23 cellular contexts compared by ENCODE assay signal in the genomic region with DNA sequence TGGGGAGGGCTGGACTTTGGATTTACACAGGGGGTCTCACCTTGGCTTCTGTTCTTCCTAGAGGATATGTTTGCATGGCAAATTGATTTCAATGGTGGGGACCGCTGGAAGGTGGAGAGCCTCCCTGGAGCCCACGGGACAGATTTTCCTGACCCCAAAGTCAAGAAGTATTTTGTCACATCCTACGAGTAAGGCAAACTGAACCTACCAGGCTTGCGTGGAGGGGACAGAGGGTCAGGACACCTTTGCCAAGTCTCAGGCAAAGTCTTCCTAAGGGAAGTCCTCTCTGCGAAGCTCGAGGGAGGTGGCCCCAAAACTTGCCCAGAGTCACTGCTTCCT. TPM values are rescaled to one million over a fixed set of nuclear protein-coding genes. Genes with fewer than 3 reads are reported as not detected.
DNase-seq lines count a peak whose midpoint lies in the region; ATAC-seq and TF ChIP-seq lines count a peak whose summit lies in the region.
"Had no signal": no experiment of that assay in that cellular context is flagged by ENCODE, and none has a peak within 500 bp of the region (broad histone marks: within the 10 kb centered on the region; RNA-seq: fewer than 3 reads in every experiment).

No MANE protein-coding gene starts in this region.

- no peak overlapping the region for H3K4me2 ChIP-seq in OCI-LY3 (ENCODE audit: low read length)

- peaks cover 56% of the 10 kb centered on the region for H3K36me3 Mint-ChIP-seq in endodermal cell (ENCODE audit: low read depth)
- peaks cover 12% of the 10 kb centered on the region for H3K36me3 Mint-ChIP-seq in memory B cell
- H3K36me3 Mint-ChIP-seq in activated T-cell treated with anti-CD3 and anti-CD28 coated beads, Interleukin-2, amount 50 U/mL, for 24 hours (ENCODE audit: low read depth) = peaks cover 61% of the 10 kb centered on the region

- H3K9me3 ChIP-seq in OCI-LY3 (ENCODE audit: insufficient read depth, low read length) (no peaks in the 10 kb centered on the region), endodermal cell (ENCODE audit: control insufficient read depth, low read length) (no peaks in the 10 kb centered on the region)
- H3K9me3 ChIP-seq: BE2C, Peyer's patch, SJCRH30 had no signal

- H3K4me1 Mint-ChIP-seq in endodermal cell (no peaks in the 10 kb centered on the region), memory B cell (peaks cover 4% of the 10 kb centered on the region)
- no peaks in the 10 kb centered on the region for H3K4me1 Mint-ChIP-seq in activated T-cell treated with anti-CD3 and anti-CD28 coated beads, Interleukin-2, amount 50 U/mL, for 24 hours (ENCODE audit: low read depth)

- no peaks in the 10 kb centered on the region for H4K20me1 ChIP-seq in OCI-LY3 (ENCODE audit: insufficient read depth, low read length)

- 93 to 97% methylated on average over 6 of the region's 6 CpGs for WGBS in endodermal cell (ENCODE audit: insufficient coverage in 1 of 2, insufficient read length in 1 of 2), 2 experiments

- H3K27ac Mint-ChIP-seq in endodermal cell (no peak overlapping the region), memory B cell (peak overlapping the region; percentile 54)
- no peak overlapping the region for H3K27ac Mint-ChIP-seq in activated T-cell treated with anti-CD3 and anti-CD28 coated beads, Interleukin-2, amount 50 U/mL, for 24 hours

- H3K36me3 ChIP-seq in OCI-LY3 (replicated peaks; ENCODE audit: low read depth, low read length) (peaks cover 9% of the 10 kb centered on the region), endodermal cell (ENCODE audit: control insufficient read depth, insufficient read depth, low read length) (peaks cover 24% of the 10 kb centered on the region), brain microvascular endothelial cell (replicated peaks) (peaks cover 3% of the 10 kb centered on the region)
- H3K36me3 ChIP-seq: BE2C had no signal

- no peak overlapping the region for H2AFZ ChIP-seq in OCI-LY3 (ENCODE audit: low read depth, low read length)

- H3K27me3 ChIP-seq in OCI-LY3 (ENCODE audit: low read depth, low read length) (no peaks in the 10 kb centered on the region), endodermal cell (ENCODE audit: control insufficient read depth, insufficient read depth, low read length, poor library complexity, severe bottlenecking) (no peaks in the 10 kb centered on the region), brain microvascular endothelial cell (replicated peaks) (no peaks in the 10 kb centered on the region)
- H3K27me3 ChIP-seq: BE2C, Peyer's patch, SJCRH30 had no signal

- no peak for ATAC-seq in memory B cell (ENCODE audit: low read depth)
- ATAC-seq in GM21825 (IDR thresholded peaks at IDR 0.05; ENCODE audit: unreplicated experiment) = no peak

- H3K4me3 Mint-ChIP-seq in endodermal cell (no peak overlapping the region), memory B cell (no peak overlapping the region)
- no peak overlapping the region for H3K4me3 Mint-ChIP-seq in activated T-cell treated with anti-CD3 and anti-CD28 coated beads, Interleukin-2, amount 50 U/mL, for 24 hours

- no peaks in the 10 kb centered on the region for H3K79me2 ChIP-seq in OCI-LY3 (ENCODE audit: low read length)

- H3K4me1 ChIP-seq in OCI-LY3 (ENCODE audit: low read length) (peaks cover 15% of the 10 kb centered on the region), endodermal cell (ENCODE audit: control insufficient read depth, insufficient read depth, low read length) (no peaks in the 10 kb centered on the region)
- H3K4me1 ChIP-seq: BE2C, Peyer's patch, SJCRH30 had no signal

- H3K27me3 Mint-ChIP-seq in endodermal cell (ENCODE audit: insufficient read depth) (no peaks in the 10 kb centered on the region), memory B cell (no peaks in the 10 kb centered on the region)
- H3K27me3 Mint-ChIP-seq in activated T-cell treated with anti-CD3 and anti-CD28 coated beads, Interleukin-2, amount 50 U/mL, for 24 hours = no peaks in the 10 kb centered on the region
- H3K27me3 Mint-ChIP-seq: CD4-positive, CD25-positive, alpha-beta regulatory T cell had no signal

- H3K4me3 ChIP-seq in OCI-LY3 (ENCODE audit: low read length) = no peak overlapping the region
- no peak overlapping the region for H3K4me3 ChIP-seq in endodermal cell (ENCODE audit: low read length)
- H3K4me3 ChIP-seq in brain microvascular endothelial cell (ENCODE audit: low read depth, low read length) = no peak overlapping the region
- H3K4me3 ChIP-seq: Peyer's patch, SJCRH30 had no signal

- in situ Hi-C loops in brain microvascular endothelial cell (cut with HindIII; ENCODE audit: low pct_ligation_motif_present, low sequenced_read_pairs) = no loop called here

- H3K9ac ChIP-seq in OCI-LY3 (ENCODE audit: low read length) = no peak overlapping the region
- H3K9ac ChIP-seq in endodermal cell (ENCODE audit: extremely low read depth, low read length, poor library complexity, severe bottlenecking) = no peak overlapping the region

- H3K27ac ChIP-seq in OCI-LY3 (ENCODE audit: low read length) (peak overlapping the region; percentile 54; the same call in 1 of the 2 replicates), endodermal cell (ENCODE audit: low read depth, low read length) (no peak overlapping the region), brain microvascular endothelial cell (no peak overlapping the region)
- H3K27ac ChIP-seq: SJCRH30 had no signal

- H3K9me3 Mint-ChIP-seq in endodermal cell = no peaks in the 10 kb centered on the region
- H3K9me3 Mint-ChIP-seq in memory B cell = no peaks in the 10 kb centered on the region
- no peaks in the 10 kb centered on the region for H3K9me3 Mint-ChIP-seq in activated T-cell treated with anti-CD3 and anti-CD28 coated beads, Interleukin-2, amount 50 U/mL, for 24 hours
- H3K9me3 Mint-ChIP-seq: CD4-positive, CD25-positive, alpha-beta regulatory T cell had no signal

- peak; percentile 42 for DNase-seq in endodermal cell
- no peak for DNase-seq in memory B cell (ENCODE audit: low spot score in 2 of 2)
- DNase-seq in kidney tubule cell (ENCODE audit: low spot score) = no peak
- DNase-seq in brain microvascular endothelial cell = no peak
- no peak for DNase-seq in activated T-cell treated with anti-CD3 and anti-CD28 coated beads, Interleukin-2, amount 50 U/mL, for 24 hours
- DNase-seq: BE2C; CD4-positive, CD25-positive, alpha-beta regulatory T cell; COR-L47; DMS79; GOT3; IMR-90; NCI-H1105 treated with DMSO at 0.1 percent for 48 hours; NCI-H2029 treated with DMSO at 0.1 percent for 48 hours; NCI-H2171; NCI-H345; NCI-H524; NCI-H774; NK-92 treated with Interleukin-12 subunit alpha and Interleukin-12 subunit beta, amount 100 ng/mL, for 24 hours; SJCRH30 had no signal

- TF ChIP-seq CTCF in OCI-LY3 (IDR thresholded peaks at IDR 0.05; ENCODE audit: low read depth, low read length) (no peak), endodermal cell (conservative IDR thresholded peaks at IDR 0.05) (no peak), brain microvascular endothelial cell (IDR thresholded peaks at IDR 0.05; ENCODE audit: low read depth, low read length, missing control alignments) (no peak)

RNA-seq across cellular contexts. Expression of a gene that starts 7.2 kb away (rescaled TPM):
- total RNA-seq in endodermal cell = 1 to 10 TPM; 2.7 to 4.1 TPM
- 2.8 TPM for polyA plus RNA-seq in endodermal cell (2013, experiment 1 of 2)
- 2.0 TPM for polyA plus RNA-seq in endodermal cell (2013, experiment 2 of 2)
- total RNA-seq: SJCRH30 had no signal

RNA-seq across cellular contexts. Expression of a gene that starts 9.8 kb away (rescaled TPM):
- 100 to 1,000 TPM; 128 to 132 TPM for total RNA-seq in endodermal cell
- polyA plus RNA-seq in endodermal cell (2013, experiment 1 of 2) = 153 TPM
- polyA plus RNA-seq in endodermal cell (2013, experiment 2 of 2) = 130 TPM

RNA-seq across cellular contexts. Expression of a gene that starts 16.5 kb away (rescaled TPM):
- total RNA-seq in endodermal cell = 10 to 100 TPM; 29.1 to 39.1 TPM
- 23.4 TPM for polyA plus RNA-seq in endodermal cell (2013, experiment 1 of 2)
- 15.7 TPM for polyA plus RNA-seq in endodermal cell (2013, experiment 2 of 2)
- total RNA-seq: SJCRH30 had no signal

RNA-seq across cellular contexts. Expression of a gene that starts 16.9 kb away (rescaled TPM):
- 10 to 100 TPM; 14.1 to 32.0 TPM for total RNA-seq in endodermal cell
- 6.0 TPM for polyA plus RNA-seq in endodermal cell (2013, experiment 1 of 2)
- 4.3 TPM for polyA plus RNA-seq in endodermal cell (2013, experiment 2 of 2)
- total RNA-seq: A673, SJCRH30 had no signal

RNA-seq across cellular contexts. Expression of a gene that starts 20.3 kb away (rescaled TPM):
- 1 to 10 TPM; 5.4 to 6.0 TPM for total RNA-seq in endodermal cell
- polyA plus RNA-seq in endodermal cell (2013, experiment 1 of 2) = 42.1 TPM
- polyA plus RNA-seq in endodermal cell (2013, experiment 2 of 2) = 39.2 TPM
- total RNA-seq: CD4-positive, CD25-positive, alpha-beta regulatory T cell; Peyer's patch had no signal
